ENCODE assay signal across 22 cellular contexts in the genomic region with DNA sequence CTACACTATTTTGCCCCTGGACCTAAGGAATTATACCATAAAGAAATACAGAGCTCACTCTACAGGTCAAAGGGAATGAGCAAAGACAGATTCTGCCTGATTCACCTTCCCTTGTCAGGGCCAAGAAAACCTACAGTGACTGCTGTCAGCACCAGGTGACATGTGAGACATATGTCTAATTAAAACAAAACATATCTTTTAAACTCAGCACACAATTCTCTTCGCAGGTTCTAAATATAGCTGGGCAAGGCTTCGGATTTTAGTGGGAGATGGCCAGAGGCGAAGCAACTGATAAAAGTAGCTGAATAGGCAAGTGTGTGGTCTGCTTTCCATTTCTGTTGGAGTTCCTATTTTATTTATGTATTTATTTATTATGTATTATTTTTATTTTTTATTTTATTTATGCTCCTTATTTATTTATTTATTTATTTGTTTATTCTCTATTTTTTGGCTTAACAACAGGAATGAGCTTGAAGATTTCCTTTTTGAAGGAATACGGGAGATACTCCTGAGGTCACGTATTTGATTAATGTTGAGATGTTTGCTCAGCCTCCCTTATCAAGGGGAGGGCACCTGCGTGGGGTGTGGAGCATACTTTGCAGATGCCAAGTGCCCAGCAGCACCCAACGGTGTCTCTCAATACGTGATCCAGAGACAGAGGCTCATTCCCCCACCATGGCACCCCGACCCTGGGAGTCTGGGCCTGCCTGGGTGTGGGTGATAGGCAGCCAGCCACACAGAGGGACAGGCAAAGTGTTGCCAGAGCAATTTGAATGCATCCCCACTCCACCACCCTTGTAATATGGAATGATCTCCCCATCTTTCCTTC.
DNase-seq lines count a peak whose midpoint lies in the region; ATAC-seq, FAIRE-seq and TF ChIP-seq lines count a peak whose summit lies in the region.
"Had no signal": no experiment of that assay in that cellular context is flagged by ENCODE, and none has a peak within 500 bp of the region (broad histone marks: within the 10 kb centered on the region; RNA-seq: fewer than 3 reads in every experiment).

No MANE protein-coding gene starts in this region.

- no peak for TF ChIP-seq POLR2A in IMR-90 (IDR thresholded peaks at IDR 0.05; ENCODE audit: low read depth, low read length)
- TF ChIP-seq POLR2A in endothelial cell of umbilical vein (IDR thresholded peaks at IDR 0.05; ENCODE audit: low read depth, low read length): no peak

- no peaks in the 10 kb centered on the region for H3K9me3 Mint-ChIP-seq in activated T-helper 2 cell treated with anti-CD3 and anti-CD28 coated beads, Interferon-gamma antibody, Interleukin-2, Interleukin-4, amounts not matched to agents 10 μg/mL and 5 μg/mL and 100 μg/mL, durations not matched to agents 14 hours and 24 hours and 36 hours
- no peaks in the 10 kb centered on the region for H3K9me3 Mint-ChIP-seq in type B pancreatic cell
- H3K9me3 Mint-ChIP-seq in stimulated activated memory B cell treated with anti-CD40 and anti-IgM and Interleukin-4, amounts not matched to agents 10 μg/mL and 1 μg/mL and 100 μg/mL, for 72 hours: no peaks in the 10 kb centered on the region
- H3K9me3 Mint-ChIP-seq: CD4-positive, alpha-beta T cell; H9; HFFc6 had no signal

- TF ChIP-seq RAD21 in IMR-90 (IDR thresholded peaks at IDR 0.05; ENCODE audit: low read length): no peak

- H3K9ac ChIP-seq in IMR-90 (ENCODE audit: low read depth, low read length) (no peak overlapping the region), endothelial cell of umbilical vein (replicated peaks; ENCODE audit: extremely low read depth, insufficient read depth, low read length) (no peak overlapping the region)
- H3K9ac ChIP-seq: BLaER1, GM23248 had no signal

- no peak overlapping the region for H4K8ac ChIP-seq in IMR-90 (ENCODE audit: low read depth in 2 of 2, low read length in 2 of 2)

- H2AFZ ChIP-seq in IMR-90 (replicated peaks; ENCODE audit: low read length, poor library complexity): no peak overlapping the region
- no peak overlapping the region for H2AFZ ChIP-seq in endothelial cell of umbilical vein (ENCODE audit: low read depth, low read length)
- H2AFZ ChIP-seq: GM23248 had no signal

- no peak overlapping the region for H3K18ac ChIP-seq in IMR-90 (ENCODE audit: low read depth, low read length)

- in situ Hi-C loops in IMR-90 (cut with MboI; ENCODE audit: low sequenced_read_pairs): no loop called here

- TF ChIP-seq CTCF in IMR-90 (conservative IDR thresholded peaks at IDR 0.05; ENCODE audit: low read depth, low read length) (no peak), endothelial cell of umbilical vein (IDR thresholded peaks at IDR 0.05; ENCODE audit: extremely low read depth in 1 of 2, insufficient read depth in 1 of 2, low read depth in 1 of 2, low read length in 2 of 2) (no peak), type B pancreatic cell (conservative IDR thresholded peaks at IDR 0.05) (no peak)

- no peak overlapping the region for H3K4me2 ChIP-seq in IMR-90 (ENCODE audit: low read depth, low read length)
- no peak overlapping the region for H3K4me2 ChIP-seq in endothelial cell of umbilical vein (ENCODE audit: insufficient read depth, low read length)
- H3K4me2 ChIP-seq: BLaER1 had no signal

- no peak for DNase-seq in IMR-90
- DNase-seq in endothelial cell of umbilical vein (ENCODE audit: low read depth, low spot score): no peak
- DNase-seq in left ventricle myocardium superior: no peak
- DNase-seq in small intestine: peak; percentile 52
- DNase-seq in activated T-helper 2 cell treated with anti-CD3 and anti-CD28 coated beads, Interferon-gamma antibody, Interleukin-2, Interleukin-4, amounts not matched to agents 10 μg/mL and 5 μg/mL and 100 μg/mL, durations not matched to agents 14 hours and 24 hours and 36 hours (ENCODE audit: low spot score): no peak
- no peak for DNase-seq in type B pancreatic cell (ENCODE audit: extremely low spot score, unreplicated experiment)
- DNase-seq: ACHN; CD4-positive, alpha-beta T cell; COR-L47; DMS 273 treated with DMSO at 0.1 percent for 48 hours; GM23248; H9; HFFc6; Kasumi-1; NCI-H1694 treated with DMSO at 0.1 percent for 48 hours; NCI-H446; NCI-H526; SIG-M5 had no signal

- FAIRE-seq in endothelial cell of umbilical vein (lab: Jason Lieb, UNC) (peak; percentile 15), small intestine (lab: Jason Lieb, UNC) (no peak)
- FAIRE-seq: G401.6, GM12892 had no signal

- H3K27ac ChIP-seq in IMR-90 (ENCODE audit: insufficient read depth, low read length) (no peak overlapping the region), endothelial cell of umbilical vein (ENCODE audit: insufficient read depth, low read depth, low read length) (no peak overlapping the region), small intestine (ENCODE audit: low read depth in 1 of 2, low read length in 1 of 2) (no peak overlapping the region)
- H3K27ac ChIP-seq: BLaER1, GM23248 had no signal

- H3K79me1 ChIP-seq in IMR-90 (ENCODE audit: low read depth in 1 of 2, low read length in 2 of 2): no peaks in the 10 kb centered on the region

- H3K4ac ChIP-seq in IMR-90 (ENCODE audit: low read depth, low read length): no peak overlapping the region

- H3K9me1 ChIP-seq in IMR-90 (ENCODE audit: insufficient read depth, low read length): no peaks in the 10 kb centered on the region
- no peaks in the 10 kb centered on the region for H3K9me1 ChIP-seq in endothelial cell of umbilical vein (replicated peaks; ENCODE audit: control insufficient read depth, extremely low read depth, insufficient read depth, low read length)

- CTCF ChIA-PET in IMR-90 (lab: Yijun Ruan, JAX): no interaction called here
- CTCF ChIA-PET in endothelial cell of umbilical vein (lab: Charles Lee): no interaction called here

- no peak overlapping the region for H2BK20ac ChIP-seq in IMR-90 (ENCODE audit: low read depth, low read length)

- H4K5ac ChIP-seq in IMR-90 (ENCODE audit: low read depth, low read length): no peak overlapping the region

- H3K9me3 ChIP-seq in IMR-90 (ENCODE audit: control insufficient read depth, insufficient read depth, low read length) (no peaks in the 10 kb centered on the region), endothelial cell of umbilical vein (replicated peaks; ENCODE audit: control insufficient read depth, insufficient read depth, low read length) (no peaks in the 10 kb centered on the region), small intestine (ENCODE audit: control insufficient read depth, low read depth) (no peaks in the 10 kb centered on the region)

- POLR2A ChIA-PET in IMR-90 (lab: Charles Lee; ENCODE audit: unreplicated experiment) (no interaction called here), endothelial cell of umbilical vein (lab: Charles Lee) (no interaction called here)

- H3K4me3 ChIP-seq in IMR-90 (ENCODE audit: insufficient read depth, low read depth, low read length) (no peak overlapping the region), endothelial cell of umbilical vein (replicated peaks in 1 of 3; ENCODE audit: insufficient read depth in 1 of 3, low read depth in 1 of 3, low read length in 3 of 3) (no peak overlapping the region), small intestine (ENCODE audit: low read depth in 1 of 2, low read length in 2 of 2) (no peak overlapping the region)
- H3K4me3 ChIP-seq: BLaER1, GM23248 had no signal

- no peak overlapping the region for H3K23ac ChIP-seq in IMR-90 (ENCODE audit: low read depth, low read length)

- H3K14ac ChIP-seq in IMR-90 (replicated peaks; ENCODE audit: low read depth, low read length): no peak overlapping the region

- no CpG with 5 or more reads among the region's 9 CpGs for WGBS in IMR-90 (ENCODE audit: extremely low coverage in 2 of 2, insufficient read length in 1 of 2), 2 experiments
- 24 to 72% (median 42%) methylated on average over 9 of the region's 9 CpGs for WGBS in small intestine, 3 donors

- no peak overlapping the region for H2BK5ac ChIP-seq in IMR-90 (ENCODE audit: low read depth, low read length, poor library complexity, severe bottlenecking)

- H3K27me3 Mint-ChIP-seq in activated T-helper 2 cell treated with anti-CD3 and anti-CD28 coated beads, Interferon-gamma antibody, Interleukin-2, Interleukin-4, amounts not matched to agents 10 μg/mL and 5 μg/mL and 100 μg/mL, durations not matched to agents 14 hours and 24 hours and 36 hours (ENCODE audit: low read depth): peaks cover 4% of the 10 kb centered on the region
- H3K27me3 Mint-ChIP-seq in type B pancreatic cell: no peaks in the 10 kb centered on the region
- H3K27me3 Mint-ChIP-seq in stimulated activated memory B cell treated with anti-CD40 and anti-IgM and Interleukin-4, amounts not matched to agents 10 μg/mL and 1 μg/mL and 100 μg/mL, for 72 hours: peaks cover 21% of the 10 kb centered on the region

- ATAC-seq in IMR-90 (ENCODE audit: low read depth) (no peak), left ventricle myocardium superior (peak; percentile 79)
- ATAC-seq in stimulated activated memory B cell treated with anti-CD40 and anti-IgM and Interleukin-4, amounts not matched to agents 10 μg/mL and 1 μg/mL and 100 μg/mL, for 72 hours: no peak

- no peak overlapping the region for H3K4me3 Mint-ChIP-seq in activated T-helper 2 cell treated with anti-CD3 and anti-CD28 coated beads, Interferon-gamma antibody, Interleukin-2, Interleukin-4, amounts not matched to agents 10 μg/mL and 5 μg/mL and 100 μg/mL, durations not matched to agents 14 hours and 24 hours and 36 hours (ENCODE audit: low read depth)
- H3K4me3 Mint-ChIP-seq in type B pancreatic cell: no peak overlapping the region
- no peak overlapping the region for H3K4me3 Mint-ChIP-seq in stimulated activated memory B cell treated with anti-CD40 and anti-IgM and Interleukin-4, amounts not matched to agents 10 μg/mL and 1 μg/mL and 100 μg/mL, for 72 hours
- H3K4me3 Mint-ChIP-seq: CD4-positive, alpha-beta T cell; H9; HFFc6 had no signal

- H3K27me3 ChIP-seq in IMR-90 (ENCODE audit: control insufficient read depth, insufficient read depth, low read length) (no peaks in the 10 kb centered on the region), endothelial cell of umbilical vein (ENCODE audit: control insufficient read depth in 2 of 2, insufficient read depth in 2 of 2, low read length in 2 of 2) (no peaks in the 10 kb centered on the region), small intestine (ENCODE audit: control insufficient read depth in 2 of 2, insufficient read depth in 2 of 2, low read length in 2 of 2) (no peaks in the 10 kb centered on the region)
- H3K27me3 ChIP-seq: BLaER1 had no signal

- intact Hi-C loops in IMR-90 (cut with micrococcal nuclease): no loop called here
- intact Hi-C loops in endothelial cell of umbilical vein (cut with micrococcal nuclease): no loop called here
- intact Hi-C loops in left ventricle myocardium superior (cut with micrococcal nuclease): no loop called here
- intact Hi-C loops in activated T-helper 2 cell treated with anti-CD3 and anti-CD28 coated beads, Interferon-gamma antibody, Interleukin-2, Interleukin-4, amounts not matched to agents 10 μg/mL and 5 μg/mL and 100 μg/mL, durations not matched to agents 14 hours and 24 hours and 36 hours (cut with micrococcal nuclease): no loop called here

- H2AK5ac ChIP-seq in IMR-90 (ENCODE audit: low read depth, low read length): no peak overlapping the region

- H3K4me1 Mint-ChIP-seq in activated T-helper 2 cell treated with anti-CD3 and anti-CD28 coated beads, Interferon-gamma antibody, Interleukin-2, Interleukin-4, amounts not matched to agents 10 μg/mL and 5 μg/mL and 100 μg/mL, durations not matched to agents 14 hours and 24 hours and 36 hours (ENCODE audit: low read depth): no peaks in the 10 kb centered on the region
- peaks cover 20% of the 10 kb centered on the region for H3K4me1 Mint-ChIP-seq in type B pancreatic cell (ENCODE audit: unreplicated experiment)
- no peaks in the 10 kb centered on the region for H3K4me1 Mint-ChIP-seq in stimulated activated memory B cell treated with anti-CD40 and anti-IgM and Interleukin-4, amounts not matched to agents 10 μg/mL and 1 μg/mL and 100 μg/mL, for 72 hours

- H3K27ac Mint-ChIP-seq in activated T-helper 2 cell treated with anti-CD3 and anti-CD28 coated beads, Interferon-gamma antibody, Interleukin-2, Interleukin-4, amounts not matched to agents 10 μg/mL and 5 μg/mL and 100 μg/mL, durations not matched to agents 14 hours and 24 hours and 36 hours: no peak overlapping the region
- no peak overlapping the region for H3K27ac Mint-ChIP-seq in type B pancreatic cell
- H3K27ac Mint-ChIP-seq in stimulated activated memory B cell treated with anti-CD40 and anti-IgM and Interleukin-4, amounts not matched to agents 10 μg/mL and 1 μg/mL and 100 μg/mL, for 72 hours: no peak overlapping the region
- H3K27ac Mint-ChIP-seq: CD4-positive, alpha-beta T cell; H9; HFFc6 had no signal

- H4K91ac ChIP-seq in IMR-90 (ENCODE audit: insufficient read depth, low read depth, low read length): no peak overlapping the region

- peak overlapping the region; percentile 44 for H2AK9ac ChIP-seq in IMR-90 (replicated peaks; ENCODE audit: low read depth, low read length, poor library complexity)

- dilution Hi-C loops in IMR-90 (cut with HindIII; ENCODE audit: low sequenced_read_pairs, unreplicated experiment): no loop called here
- dilution Hi-C loops in endothelial cell of umbilical vein (cut with MboI; ENCODE audit: extremely low pct_ligation_motif_present, low sequenced_read_pairs): no loop called here

- no peaks in the 10 kb centered on the region for H4K20me1 ChIP-seq in IMR-90 (ENCODE audit: insufficient read depth, low read length)
- H4K20me1 ChIP-seq in endothelial cell of umbilical vein (replicated peaks; ENCODE audit: control insufficient read depth, extremely low read depth, insufficient read depth, low read length): no peaks in the 10 kb centered on the region
- H4K20me1 ChIP-seq: BLaER1 had no signal

- no peaks in the 10 kb centered on the region for H3K79me2 ChIP-seq in endothelial cell of umbilical vein (ENCODE audit: control insufficient read depth, insufficient read depth, low read length)

- H2BK15ac ChIP-seq in IMR-90 (ENCODE audit: low read depth, low read length): no peak overlapping the region

- H3K36me3 ChIP-seq in IMR-90 (ENCODE audit: control insufficient read depth, insufficient read depth, low read length): no peaks in the 10 kb centered on the region
- no peaks in the 10 kb centered on the region for H3K36me3 ChIP-seq in endothelial cell of umbilical vein (ENCODE audit: control insufficient read depth in 2 of 2, extremely low read depth in 1 of 2, insufficient read depth in 2 of 2, low read length in 2 of 2)
- H3K36me3 ChIP-seq in small intestine (ENCODE audit: control insufficient read depth in 2 of 2, insufficient read depth in 2 of 2, low read length in 2 of 2): no peaks in the 10 kb centered on the region
- H3K36me3 ChIP-seq: BLaER1 had no signal

- no peak overlapping the region for H2BK120ac ChIP-seq in IMR-90 (ENCODE audit: low read depth, low read length)

- no peaks in the 10 kb centered on the region for H3K36me3 Mint-ChIP-seq in activated T-helper 2 cell treated with anti-CD3 and anti-CD28 coated beads, Interferon-gamma antibody, Interleukin-2, Interleukin-4, amounts not matched to agents 10 μg/mL and 5 μg/mL and 100 μg/mL, durations not matched to agents 14 hours and 24 hours and 36 hours (ENCODE audit: low read depth)
- H3K36me3 Mint-ChIP-seq in type B pancreatic cell: no peaks in the 10 kb centered on the region
- no peaks in the 10 kb centered on the region for H3K36me3 Mint-ChIP-seq in stimulated activated memory B cell treated with anti-CD40 and anti-IgM and Interleukin-4, amounts not matched to agents 10 μg/mL and 1 μg/mL and 100 μg/mL, for 72 hours

- no TSS peak for BruUV-seq in IMR-90 (replicated peaks; lab: Mats Ljungman, UMichigan)
- no TSS peak for BruUV-seq in endothelial cell of umbilical vein (replicated peaks; lab: Mats Ljungman, UMichigan)

- H3K4me1 ChIP-seq in IMR-90 (ENCODE audit: control insufficient read depth, insufficient read depth, low read length) (peaks cover 1% of the 10 kb centered on the region; the same call in 1 of the 2 replicates), endothelial cell of umbilical vein (ENCODE audit: control insufficient read depth, extremely low read depth, insufficient read depth, low read length) (peaks cover 23% of the 10 kb centered on the region), small intestine (ENCODE audit: control insufficient read depth in 2 of 2, insufficient read depth in 1 of 2, low read depth in 1 of 2, low read length in 1 of 2) (peaks cover 3 to 5% of the 10 kb centered on the region in 2 donors)

- H3K56ac ChIP-seq in IMR-90 (ENCODE audit: extremely low read depth, insufficient read depth, low read length): no peak overlapping the region
